ENCODE assay signal across 8 cellular contexts in the genomic region with DNA sequence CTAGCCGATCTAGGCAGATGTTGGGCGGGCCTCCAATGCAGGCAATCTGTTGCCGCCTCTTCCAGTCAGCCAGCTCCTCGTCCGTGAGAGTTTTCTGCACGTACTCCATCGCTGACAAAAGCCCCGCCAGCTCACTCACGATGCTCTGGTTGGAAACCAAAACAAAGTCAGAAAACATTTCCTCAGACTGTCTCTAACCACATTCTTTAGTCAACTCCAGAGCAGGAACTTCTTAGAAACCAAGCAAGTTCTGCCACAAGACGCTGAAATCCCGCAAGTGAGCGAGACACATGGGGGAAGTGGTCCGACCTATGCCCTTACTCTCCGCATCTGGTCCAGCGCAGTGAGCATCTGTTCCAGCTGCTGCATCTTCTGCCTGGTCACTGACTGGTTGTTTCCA. TPM values are rescaled to one million over a fixed set of nuclear protein-coding genes. Genes with fewer than 3 reads are reported as not detected.
DNase-seq lines count a peak whose midpoint lies in the region; ATAC-seq and TF ChIP-seq lines count a peak whose summit lies in the region.

No MANE protein-coding gene starts in this region.

- H3K9me3 ChIP-seq in CD4-positive, CD25-positive, alpha-beta regulatory T cell (ENCODE audit: control insufficient read depth in 2 of 2, low read length in 2 of 2): no peaks in the 10 kb centered on the region
- H3K9me3 ChIP-seq in neutrophil: no peaks in the 10 kb centered on the region

- peaks cover 20 to 38% (median 29%) of the 10 kb centered on the region in 4 donors for H3K4me1 Mint-ChIP-seq in CD4-positive, CD25-positive, alpha-beta regulatory T cell

- H3K27me3 Mint-ChIP-seq in CD4-positive, CD25-positive, alpha-beta regulatory T cell: no peaks in the 10 kb centered on the region

- DNase-seq in CD4-positive, CD25-positive, alpha-beta regulatory T cell: peak in 2 of 3 donors; percentile 39 to 73
- peak; percentile 84 for DNase-seq in activated CD8-positive, alpha-beta memory T cell treated with anti-CD3 and anti-CD28 coated beads, Interleukin-2, amount 50 U/mL, for 48 hours
- DNase-seq in epidermal melanocyte (ENCODE audit: insufficient read length, low spot score) (no peak), DMS153 treated with DMSO at 0.1 percent for 48 hours (lab: John Stamatoyannopoulos, UW; ENCODE audit: unreplicated experiment) (no peak)

- H3K27ac Mint-ChIP-seq in CD4-positive, CD25-positive, alpha-beta regulatory T cell: peak overlapping the region; percentile 64 to 89 (median 77)

- no peak overlapping the region for H3K4me3 Mint-ChIP-seq in CD4-positive, CD25-positive, alpha-beta regulatory T cell

- H3K9me3 Mint-ChIP-seq in CD4-positive, CD25-positive, alpha-beta regulatory T cell: peaks cover 0 to 1% (median 0%) of the 10 kb centered on the region in 7 donors

- H3K4me3 ChIP-seq in CD4-positive, CD25-positive, alpha-beta regulatory T cell (ENCODE audit: low read depth, low read length): no peak overlapping the region
- H3K4me3 ChIP-seq in neutrophil (ENCODE audit: low read depth in 1 of 2, low read length in 1 of 2): no peak overlapping the region

- H3K27me3 ChIP-seq in CD4-positive, CD25-positive, alpha-beta regulatory T cell (ENCODE audit: control insufficient read depth, insufficient read depth, low read length): no peaks in the 10 kb centered on the region
- H3K27me3 ChIP-seq in neutrophil: no peaks in the 10 kb centered on the region

- ATAC-seq in CD4-positive, CD25-positive, alpha-beta regulatory T cell (ENCODE audit: low read depth in 2 of 2): peak; percentile 65 to 76
- ATAC-seq in HG02852 (IDR thresholded peaks at IDR 0.05; ENCODE audit: unreplicated experiment) (peak; percentile 55), GM18517 (IDR thresholded peaks at IDR 0.05; ENCODE audit: unreplicated experiment) (no peak), GM19328 (IDR thresholded peaks at IDR 0.05; ENCODE audit: unreplicated experiment) (no peak)

- H3K36me3 Mint-ChIP-seq in CD4-positive, CD25-positive, alpha-beta regulatory T cell: peaks cover 37% of the 10 kb centered on the region

- peaks cover 73% of the 10 kb centered on the region for H3K36me3 ChIP-seq in CD4-positive, CD25-positive, alpha-beta regulatory T cell (ENCODE audit: control insufficient read depth, insufficient read depth, low read length)
- peaks cover 94% of the 10 kb centered on the region for H3K36me3 ChIP-seq in neutrophil

- no peak overlapping the region for H3K27ac ChIP-seq in CD4-positive, CD25-positive, alpha-beta regulatory T cell (ENCODE audit: insufficient read depth, low read length, poor library complexity, severe bottlenecking)
- peak overlapping the region; percentile 41 for H3K27ac ChIP-seq in neutrophil

- H3K4me1 ChIP-seq in CD4-positive, CD25-positive, alpha-beta regulatory T cell (ENCODE audit: control insufficient read depth, insufficient read depth, low read length, poor library complexity, severe bottlenecking): peaks cover 7% of the 10 kb centered on the region
- no peaks in the 10 kb centered on the region for H3K4me1 ChIP-seq in neutrophil (ENCODE audit: control insufficient read depth in 1 of 2, insufficient read depth in 1 of 2, low read depth in 1 of 2, low read length in 1 of 2)

- no peak for TF ChIP-seq CTCF in neutrophil (IDR thresholded peaks at IDR 0.05)

RNA-seq across cellular contexts. Expression of a gene that starts 49.1 kb away (rescaled TPM):
- 177 TPM for total RNA-seq in CD4-positive, CD25-positive, alpha-beta regulatory T cell
- 10 to 100 TPM; 71.1 to 90.9 (median 76.7) TPM for polyA plus RNA-seq in CD4-positive, CD25-positive, alpha-beta regulatory T cell

RNA-seq across cellular contexts. Expression of a gene that starts 50.8 kb away (rescaled TPM):
- total RNA-seq in CD4-positive, CD25-positive, alpha-beta regulatory T cell: 262 TPM
- 100 to 1,000 TPM; 100 to 125 (median 118) TPM for polyA plus RNA-seq in CD4-positive, CD25-positive, alpha-beta regulatory T cell

Comparison
In these comparisons a context has a peak if more than half of its experiments do, and no peak if none do; other contexts are left out.
1. ATAC-seq: peak in CD4-positive, CD25-positive, alpha-beta regulatory T cell (2 of 2) and HG02852 (single experiment); none in GM18517 (single experiment) and GM19328 (single experiment).
2. DNase-seq: peak in CD4-positive, CD25-positive, alpha-beta regulatory T cell (2 of 3) and activated CD8-positive, alpha-beta memory T cell treated with anti-CD3 and anti-CD28 coated beads, Interleukin-2, amount 50 U/mL, for 48 hours (single experiment); none in epidermal melanocyte (single experiment) and DMS153 treated with DMSO at 0.1 percent for 48 hours (single experiment).